Comparison of ENCODE assay signal across 11 cellular contexts in genomic region chr17:75684924-75685323, GRCh38. TPM values are rescaled to one million over a fixed set of nuclear protein-coding genes. Genes with fewer than 3 reads are reported as not detected.
DNase-seq lines count a peak whose midpoint lies in the region; ATAC-seq and TF ChIP-seq lines count a peak whose summit lies in the region.
"Had no signal": no experiment of that assay in that cellular context is flagged by ENCODE, and none has a peak within 500 bp of the region (broad histone marks: within the 10 kb centered on the region; RNA-seq: fewer than 3 reads in every experiment).

No MANE protein-coding gene starts in this region.

- peak overlapping the region in 9 of 12 donors; percentile 28 to 77 (median 70) for H3K27ac ChIP-seq in heart left ventricle
- H3K27ac ChIP-seq in colonic mucosa: peak overlapping the region; percentile 55
- H3K27ac ChIP-seq in muscle layer of duodenum (ENCODE audit: low read length): peak overlapping the region; percentile 70

- no peaks in the 10 kb centered on the region for H3K9me3 ChIP-seq in heart left ventricle
- H3K9me3 ChIP-seq in colonic mucosa: no peaks in the 10 kb centered on the region
- H3K9me3 ChIP-seq in muscle layer of duodenum (ENCODE audit: control insufficient read depth in 1 of 2, low read length in 2 of 2): no peaks in the 10 kb centered on the region

- DNase-seq in heart left ventricle (no peak), cardiac septum (ENCODE audit: low spot score) (no peak), colonic mucosa (peak; percentile 64), ureter (ENCODE audit: low spot score) (peak; percentile 81), amygdala (lab: John Stamatoyannopoulos, UW) (no peak), cortex of kidney (lab: John Stamatoyannopoulos, UW) (no peak)
- DNase-seq: 8988T, NCI-H187 treated with DMSO at 0.1 percent for 48 hours, T-helper 9 cell had no signal

- WGBS in heart left ventricle, 4 donors: 48 to 61% (median 61%) methylated on average over 7 of the region's 7 CpGs

- intact Hi-C loops in heart left ventricle (cut with DNase I) (no loop called here), cardiac septum (cut with DNase I) (no loop called here), colonic mucosa (cut with DNase I) (no loop called here)

- H3K4me1 ChIP-seq in heart left ventricle (peaks cover 2 to 81% (median 59%) of the 10 kb centered on the region in 12 donors), colonic mucosa (peaks cover 3% of the 10 kb centered on the region), muscle layer of duodenum (ENCODE audit: control insufficient read depth in 1 of 2, insufficient read depth in 2 of 2, low read length in 2 of 2) (peaks cover 7 to 33% of the 10 kb centered on the region in 2 donors)

- H3K4me3 ChIP-seq in heart left ventricle (no peak overlapping the region), colonic mucosa (no peak overlapping the region), muscle layer of duodenum (ENCODE audit: low read depth in 1 of 2, low read length in 2 of 2) (no peak overlapping the region)

- peak overlapping the region in 1 of 2 donors; percentile 35 for H3K9ac ChIP-seq in colonic mucosa (ENCODE audit: low read depth in 2 of 2, low read length in 2 of 2)

- H3K27me3 ChIP-seq in heart left ventricle: no peaks in the 10 kb centered on the region
- H3K27me3 ChIP-seq in colonic mucosa: no peaks in the 10 kb centered on the region
- no peaks in the 10 kb centered on the region for H3K27me3 ChIP-seq in muscle layer of duodenum (ENCODE audit: low read depth, low read length)

- no peak for TF ChIP-seq POLR2A in heart left ventricle (IDR thresholded peaks at IDR 0.05)

- H3K36me3 ChIP-seq in heart left ventricle (peaks cover 0 to 17% (median 9%) of the 10 kb centered on the region in 9 donors), colonic mucosa (no peaks in the 10 kb centered on the region), muscle layer of duodenum (ENCODE audit: control insufficient read depth in 1 of 2, insufficient read depth in 2 of 2, low read length in 2 of 2) (peaks cover 0 to 10% of the 10 kb centered on the region in 2 donors)

- TF ChIP-seq CTCF in heart left ventricle (IDR thresholded peaks at IDR 0.05) (no peak), colonic mucosa (IDR thresholded peaks at IDR 0.05) (no peak)

- ATAC-seq in heart left ventricle (peak in 1 of 4 donors; percentile 23), GM18867 (IDR thresholded peaks at IDR 0.05; ENCODE audit: unreplicated experiment) (no peak)

RNA-seq across cellular contexts. Expression of gene SAP30BP, which starts 17.8 kb away (rescaled TPM):
- total RNA-seq in heart left ventricle: 10 to 100 TPM; 40.9 to 67.8 (median 54.4) TPM
- polyA plus RNA-seq in heart left ventricle: 100 to 1,000 TPM in 1 of 2 donors, 10 to 100 TPM in 1; 59.9 to 121 TPM
- 47.2 TPM for total RNA-seq in cardiac septum
- total RNA-seq in colonic mucosa: 10 to 100 TPM; 68.0 to 68.1 TPM
- total RNA-seq in ureter: 106 TPM

RNA-seq across cellular contexts. Expression of gene RECQL5, which starts 18.0 kb away (rescaled TPM):
- total RNA-seq in heart left ventricle: 10 to 100 TPM in 5 of 9 donors, 1 to 10 TPM in 4; 6.0 to 15.9 (median 10.2) TPM
- 10 to 100 TPM in 1 of 2 donors, 1 to 10 TPM in 1; 7.8 to 13.3 TPM for polyA plus RNA-seq in heart left ventricle
- total RNA-seq in cardiac septum: 11.3 TPM
- 10 to 100 TPM; 18.7 to 43.1 TPM for total RNA-seq in colonic mucosa
- 91.1 TPM for total RNA-seq in ureter

RNA-seq across cellular contexts. Expression of gene ITGB4, which starts 36.3 kb away (rescaled TPM):
- 10 to 100 TPM in 6 of 9 donors, 1 to 10 TPM in 3; 5.1 to 26.8 (median 11.0) TPM for total RNA-seq in heart left ventricle
- polyA plus RNA-seq in heart left ventricle: 1 to 10 TPM; 4.0 to 7.5 TPM
- total RNA-seq in cardiac septum: 5.7 TPM
- 100 to 1,000 TPM; 267 to 272 TPM for total RNA-seq in colonic mucosa
- 303 TPM for total RNA-seq in ureter

RNA-seq across cellular contexts. Expression of gene SMIM5, which starts 51.7 kb away (rescaled TPM):
- total RNA-seq in heart left ventricle: 10 to 100 TPM in 2 of 9 donors, 1 to 10 TPM in 7; 1.8 to 18.2 (median 6.8) TPM
- polyA plus RNA-seq in heart left ventricle: 10 to 100 TPM in 1 of 2 donors, 1 to 10 TPM in 1; 3.7 to 17.7 TPM
- total RNA-seq in cardiac septum: 1.7 TPM
- total RNA-seq in colonic mucosa: 10 to 100 TPM in 1 of 2 donors, 1 to 10 TPM in 1; 5.1 to 39.9 TPM
- 9.5 TPM for total RNA-seq in ureter

Comparison
In these comparisons a context has a peak if more than half of its experiments do, and no peak if none do; other contexts are left out.
1. DNase-seq: peak in colonic mucosa (single experiment) and ureter (single experiment); none in heart left ventricle (0 of 5), cardiac septum (single experiment), amygdala (0 of 56) and cortex of kidney (single experiment).
2. RNA of gene ITGB4, which starts 36.3 kb away (total RNA-seq): 303 TPM in ureter (single experiment) and 267 to 272 TPM in colonic mucosa; 5.1 to 26.8 TPM in heart left ventricle and 5.7 TPM in cardiac septum (single experiment); every median in the first group is over 4 times any median in the second.
3. Peak in every context shown above with its lines, with median percentiles within 50 percentile points of each other: H3K27ac ChIP-seq.